ENCODE assay signal across 25 cellular contexts in the genomic region with DNA sequence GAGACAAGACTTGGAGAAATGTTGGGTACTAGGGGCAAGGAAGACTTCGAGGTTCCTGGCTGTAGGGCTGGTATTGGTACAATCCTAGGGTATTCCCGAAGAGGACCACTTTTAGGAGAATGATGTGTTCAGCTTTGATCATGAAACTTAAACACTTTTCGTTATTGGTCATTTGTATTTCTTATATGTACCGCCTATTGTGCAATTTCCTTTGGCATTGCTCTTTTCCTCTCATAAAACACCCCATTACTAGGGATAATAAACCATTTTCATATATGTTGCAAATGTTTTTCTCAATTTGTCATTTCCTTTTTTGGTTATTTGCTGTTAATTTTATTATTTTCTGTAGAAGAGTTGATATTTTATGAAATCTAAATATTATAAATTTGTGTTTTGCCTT.
"Had no signal": no experiment of that assay in that cellular context is flagged by ENCODE, and none has a peak within 500 bp of the region (broad histone marks: within the 10 kb centered on the region; RNA-seq: fewer than 3 reads in every experiment).

No MANE protein-coding gene starts in this region.

- DNase-seq: colonic mucosa; cortex of kidney; effector CD8-positive, alpha-beta T cell; effector memory CD8-positive, alpha-beta T cell; endodermal cell; erythroblast; esophagus squamous epithelium; foreskin fibroblast; foreskin melanocyte; gastrocnemius medialis; glutamatergic neuron; head of caudate nucleus; heart right ventricle; hippocampal formation; left cardiac atrium; left lung; left ventricle myocardium superior; lower lobe of right lung; mesenchymal stem cell; mucosa of descending colon; naive B cell had no signal

- FAIRE-seq: endometrium, islet of Langerhans had no signal

- H3K27me3 ChIP-seq: colonic mucosa, gastrocnemius medialis, left lung had no signal

- H3K36me3 ChIP-seq: colonic mucosa, esophagus squamous epithelium, gastrocnemius medialis, heart right ventricle, left lung, lower lobe of right lung had no signal

- H3K4me3 ChIP-seq: colonic mucosa, esophagus squamous epithelium, gastrocnemius medialis, heart right ventricle, left lung, lower lobe of right lung, mucosa of descending colon had no signal

- H3K9me3 ChIP-seq: colonic mucosa, esophagus squamous epithelium, gastrocnemius medialis, heart right ventricle, left lung, lower lobe of right lung, mucosa of descending colon had no signal

- H3K4me1 ChIP-seq: colonic mucosa, esophagus squamous epithelium, gastrocnemius medialis, heart right ventricle, left lung, lower lobe of right lung had no signal

- ATAC-seq: effector memory CD8-positive, alpha-beta T cell; esophagus mucosa; gastrocnemius medialis; heart right ventricle; left cardiac atrium; left lung; left ventricle myocardium superior; lower lobe of right lung; mucosa of descending colon had no signal

- H3K27ac ChIP-seq: colonic mucosa, epithelial cell of prostate, esophagus squamous epithelium, gastrocnemius medialis, heart right ventricle, left lung, lower lobe of right lung had no signal
